15 cellular contexts compared by ENCODE assay signal in genomic region chr12:1848146-1848545, GRCh38. TPM values are rescaled to one million over a fixed set of nuclear protein-coding genes. Genes with fewer than 3 reads are reported as not detected.
A peak's percentile ranks its signal among the peaks of the same experiment; 100 is the strongest.
DNase-seq lines count a peak whose midpoint lies in the region; ATAC-seq and TF ChIP-seq lines count a peak whose summit lies in the region.
"Had no signal": no experiment of that assay in that cellular context is flagged by ENCODE, and none has a peak within 500 bp of the region (broad histone marks: within the 10 kb centered on the region; RNA-seq: fewer than 3 reads in every experiment).

No MANE protein-coding gene starts in this region.

- intact Hi-C loops in sigmoid colon (cut with DNase I) = no loop called here

- no peak for TF ChIP-seq EP300 in sigmoid colon (IDR thresholded peaks at IDR 0.05)

- ATAC-seq in GM19397 (IDR thresholded peaks at IDR 0.05; ENCODE audit: unreplicated experiment) (no peak), HG02763 (IDR thresholded peaks at IDR 0.05; ENCODE audit: unreplicated experiment) (no peak)
- no peak for ATAC-seq in activated naive CD4-positive, alpha-beta T cell treated with anti-CD3 and anti-CD28 coated beads, Interleukin-2, amount 50 U/mL, for 72 hours

- H3K36me3 ChIP-seq in BLaER1 treated with 17β-estradiol and CSF1 and Interleukin-3, amounts not matched to agents 10 nM and 100 nM = no peaks in the 10 kb centered on the region
- no peaks in the 10 kb centered on the region for H3K36me3 ChIP-seq in endodermal cell (ENCODE audit: control insufficient read depth, insufficient read depth, low read length)
- no peaks in the 10 kb centered on the region for H3K36me3 ChIP-seq in sigmoid colon
- H3K36me3 ChIP-seq: HAP-1 had no signal

- peaks cover 65 to 99% (median 97%) of the 10 kb centered on the region in 10 experiments for H3K4me1 ChIP-seq in BLaER1 treated with 17β-estradiol and CSF1 and Interleukin-3, amounts not matched to agents 10 nM and 100 nM
- no peaks in the 10 kb centered on the region for H3K4me1 ChIP-seq in endodermal cell (ENCODE audit: control insufficient read depth, insufficient read depth, low read length)
- H3K4me1 ChIP-seq in sigmoid colon = no peaks in the 10 kb centered on the region
- H3K4me1 ChIP-seq: HAP-1 had no signal

- peak overlapping the region in 8 of 11 experiments; percentile 14 to 85 (median 76); a peak in 14 of 22 replicates for H3K27ac ChIP-seq in BLaER1 treated with 17β-estradiol and CSF1 and Interleukin-3, amounts not matched to agents 10 nM and 100 nM
- H3K27ac ChIP-seq in endodermal cell (ENCODE audit: low read depth, low read length) (no peak overlapping the region), sigmoid colon (no peak overlapping the region)

- H3K36me3 Mint-ChIP-seq in endodermal cell (ENCODE audit: low read depth) = no peaks in the 10 kb centered on the region
- no peaks in the 10 kb centered on the region for H3K36me3 Mint-ChIP-seq in activated naive CD4-positive, alpha-beta T cell treated with anti-CD3 and anti-CD28 coated beads, Interleukin-2, amount 50 U/mL, for 72 hours

- H3K4me2 ChIP-seq in BLaER1 treated with 17β-estradiol and CSF1 and Interleukin-3, amounts not matched to agents 10 nM and 100 nM = peak overlapping the region in 10 of 11 experiments; percentile 78 to 98 (median 92); a peak in 19 of 22 replicates

- no peak for TF ChIP-seq POLR2A in sigmoid colon (IDR thresholded peaks at IDR 0.05)

- H4K20me1 ChIP-seq in BLaER1 treated with 17β-estradiol and CSF1 and Interleukin-3, amounts not matched to agents 10 nM and 100 nM = no peaks in the 10 kb centered on the region

- 85 to 86% methylated on average over 6 to 9 of the region's 10 CpGs for WGBS in endodermal cell (ENCODE audit: insufficient coverage in 1 of 2, insufficient read length in 1 of 2), 2 experiments
- WGBS in sigmoid colon, 2 donors = 75 to 86% methylated on average over 10 of the region's 10 CpGs

- H3K9me3 ChIP-seq in BLaER1 treated with 17β-estradiol and CSF1 and Interleukin-3, amounts not matched to agents 10 nM and 100 nM (replicated peaks in 1 of 11) = no peaks in the 10 kb centered on the region
- H3K9me3 ChIP-seq in endodermal cell (ENCODE audit: control insufficient read depth, low read length) (no peaks in the 10 kb centered on the region), sigmoid colon (no peaks in the 10 kb centered on the region)
- H3K9me3 ChIP-seq: HAP-1 had no signal

- DNase-seq in NCI-H1092 (lab: John Stamatoyannopoulos, UW) (peak; percentile 62), endodermal cell (peak; percentile 42), sigmoid colon (peak; percentile 26)
- no peak for DNase-seq in activated naive CD4-positive, alpha-beta T cell treated with anti-CD3 and anti-CD28 coated beads, Interleukin-2, amount 50 U/mL, for 72 hours (ENCODE audit: low spot score in 2 of 2)
- DNase-seq: COR-L47, KBM-7, MV-4-11, NCI-H1436, NCI-H2081, NCI-H2227 treated with DMSO at 0.1 percent for 48 hours, NCI-H526 treated with DMSO at 0.1 percent for 48 hours had no signal

- no peak overlapping the region for H3K27ac Mint-ChIP-seq in endodermal cell
- peak overlapping the region in 1 of 2 donors; percentile 76 for H3K27ac Mint-ChIP-seq in activated naive CD4-positive, alpha-beta T cell treated with anti-CD3 and anti-CD28 coated beads, Interleukin-2, amount 50 U/mL, for 72 hours

- peaks cover 0 to 6% (median 0%) of the 10 kb centered on the region in 11 experiments; a peak in 1 of 22 replicates for H3K27me3 ChIP-seq in BLaER1 treated with 17β-estradiol and CSF1 and Interleukin-3, amounts not matched to agents 10 nM and 100 nM
- H3K27me3 ChIP-seq in endodermal cell (ENCODE audit: control insufficient read depth, insufficient read depth, low read length, poor library complexity, severe bottlenecking) (no peaks in the 10 kb centered on the region), sigmoid colon (no peaks in the 10 kb centered on the region)

- no peaks in the 10 kb centered on the region for H3K9me3 Mint-ChIP-seq in endodermal cell
- no peaks in the 10 kb centered on the region for H3K9me3 Mint-ChIP-seq in activated naive CD4-positive, alpha-beta T cell treated with anti-CD3 and anti-CD28 coated beads, Interleukin-2, amount 50 U/mL, for 72 hours

- H3K27me3 Mint-ChIP-seq in endodermal cell (ENCODE audit: insufficient read depth) = peaks cover 1% of the 10 kb centered on the region

- peaks cover 15% of the 10 kb centered on the region for H3K4me1 Mint-ChIP-seq in endodermal cell

- TF ChIP-seq CTCF in endodermal cell (conservative IDR thresholded peaks at IDR 0.05) (no peak), sigmoid colon (IDR thresholded peaks at IDR 0.05) (no peak)

- no peak overlapping the region for H3K4me3 Mint-ChIP-seq in endodermal cell

- peak overlapping the region in 7 of 11 experiments; percentile 30 to 71 (median 51); a peak in 10 of 22 replicates for H3K9ac ChIP-seq in BLaER1 treated with 17β-estradiol and CSF1 and Interleukin-3, amounts not matched to agents 10 nM and 100 nM
- no peak overlapping the region for H3K9ac ChIP-seq in endodermal cell (ENCODE audit: extremely low read depth, low read length, poor library complexity, severe bottlenecking)

- no peak overlapping the region for H3K4me3 ChIP-seq in BLaER1 treated with 17β-estradiol and CSF1 and Interleukin-3, amounts not matched to agents 10 nM and 100 nM
- H3K4me3 ChIP-seq in endodermal cell (ENCODE audit: low read length) = no peak overlapping the region
- H3K4me3 ChIP-seq in sigmoid colon = no peak overlapping the region
- H3K4me3 ChIP-seq: HAP-1 had no signal

RNA-seq across cellular contexts. Expression of gene LRTM2, which starts 27.8 kb away (rescaled TPM):
- total RNA-seq in endodermal cell (under 1 TPM; 0.40 TPM), sigmoid colon (under 1 TPM in 1 of 4 donors, not detected in 3; 0.41 TPM)
- 0.25 TPM for polyA plus RNA-seq in endodermal cell (2013, experiment 1 of 2)
- polyA plus RNA-seq in endodermal cell (2013, experiment 2 of 2) = not detected
- polyA plus RNA-seq in sigmoid colon = under 1 TPM in 1 of 3 donors, not detected in 2; 0.09 TPM
- total RNA-seq in activated naive CD4-positive, alpha-beta T cell treated with anti-CD3 and anti-CD28 coated beads, Interleukin-2, amount 50 U/mL, for 72 hours = not detected

Comparison
In these comparisons a context has a peak if more than half of its experiments do, and no peak if none do; other contexts are left out.
1. H3K27ac ChIP-seq: peak in BLaER1 treated with 17β-estradiol and CSF1 and Interleukin-3, amounts not matched to agents 10 nM and 100 nM (8 of 11); none in endodermal cell (single experiment) and sigmoid colon (0 of 4).
2. DNase-seq: peak in NCI-H1092 (single experiment), endodermal cell (single experiment) and sigmoid colon (single experiment); none in activated naive CD4-positive, alpha-beta T cell treated with anti-CD3 and anti-CD28 coated beads, Interleukin-2, amount 50 U/mL, for 72 hours (0 of 2).